20 cellular contexts compared by ENCODE assay signal in the genomic region with DNA sequence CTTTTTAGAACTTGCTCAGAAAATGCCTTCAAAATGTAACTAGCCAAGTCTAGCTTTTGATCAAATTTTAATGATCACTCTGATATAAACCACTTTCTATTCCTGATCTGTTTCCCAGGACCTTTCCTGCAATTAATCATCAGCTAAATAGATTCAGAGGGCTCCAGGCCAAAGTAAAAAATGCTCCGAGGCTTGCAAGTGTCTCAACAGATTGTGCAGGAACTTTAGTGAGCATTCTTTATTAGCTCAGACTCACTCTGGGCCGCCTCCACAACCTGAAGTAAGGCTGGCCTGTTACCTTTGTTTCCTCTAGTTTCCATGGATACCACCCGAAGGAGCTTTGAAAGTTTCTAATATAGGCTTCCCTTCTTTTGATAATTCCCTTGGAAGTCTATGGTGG.
A peak's percentile ranks its signal among the peaks of the same experiment; 100 is the strongest.
DNase-seq lines count a peak whose midpoint lies in the region; ATAC-seq and TF ChIP-seq lines count a peak whose summit lies in the region.
"Had no signal": no experiment of that assay in that cellular context is flagged by ENCODE, and none has a peak within 500 bp of the region (broad histone marks: within the 10 kb centered on the region; RNA-seq: fewer than 3 reads in every experiment).

No MANE protein-coding gene starts in this region.

- peaks cover 9% of the 10 kb centered on the region for H3F3A ChIP-seq in neural progenitor cell (ENCODE audit: low read depth)

- peaks cover 33% of the 10 kb centered on the region for H3K4me1 ChIP-seq in neural progenitor cell
- H3K4me1 ChIP-seq: HAP-1 had no signal

- H3K36me3 Mint-ChIP-seq in brain (no peaks in the 10 kb centered on the region), neural progenitor cell (no peaks in the 10 kb centered on the region)
- H3K36me3 Mint-ChIP-seq: CD4-positive, CD25-positive, alpha-beta regulatory T cell had no signal

- peaks cover 48% of the 10 kb centered on the region for H3K4me1 Mint-ChIP-seq in brain
- H3K4me1 Mint-ChIP-seq in neural progenitor cell = peaks cover 49% of the 10 kb centered on the region
- H3K4me1 Mint-ChIP-seq: CD4-positive, CD25-positive, alpha-beta regulatory T cell had no signal

- ATAC-seq in HG02763 (IDR thresholded peaks at IDR 0.05; ENCODE audit: unreplicated experiment) = no peak
- ATAC-seq: PC-3 had no signal

- no peaks in the 10 kb centered on the region for H4K20me1 ChIP-seq in neural progenitor cell (ENCODE audit: low read depth)

- peaks cover 0 to 3% (median 0%) of the 10 kb centered on the region in 5 experiments for H3K9me3 Mint-ChIP-seq in brain
- no peaks in the 10 kb centered on the region for H3K9me3 Mint-ChIP-seq in neural progenitor cell
- H3K9me3 Mint-ChIP-seq: CD4-positive, CD25-positive, alpha-beta regulatory T cell had no signal

- peak; percentile 54 for DNase-seq in M059J (ENCODE audit: low read depth)
- peak; percentile 31 for DNase-seq in neural progenitor cell (ENCODE audit: low spot score)
- no peak for DNase-seq in NCI-H748 treated with DMSO at 0.1 percent for 48 hours (lab: John Stamatoyannopoulos, UW)
- no peak for DNase-seq in NCI-H69 (lab: John Stamatoyannopoulos, UW)
- no peak for DNase-seq in activated effector memory CD4-positive, alpha-beta T cell treated with anti-CD3 and anti-CD28 coated beads, Interleukin-2, amount 50 U/mL, for 16 hours
- DNase-seq: ACHN; CD4-positive, CD25-positive, alpha-beta regulatory T cell; COR-L47; DMS 273 treated with DMSO at 0.1 percent for 48 hours; DND-41; KBM-7; NCI-H187; NCI-H226; NCI-H524; PC-3; SIG-M5 had no signal

- no peak overlapping the region for H3K9ac ChIP-seq in neural progenitor cell

- peak overlapping the region; percentile 19 for H2AFZ ChIP-seq in neural progenitor cell (replicated peaks)

- peak overlapping the region in 1 of 5 experiments; percentile 64 for H3K4me3 Mint-ChIP-seq in brain
- no peak overlapping the region for H3K4me3 Mint-ChIP-seq in neural progenitor cell
- H3K4me3 Mint-ChIP-seq: CD4-positive, CD25-positive, alpha-beta regulatory T cell had no signal

- no peaks in the 10 kb centered on the region for H3K36me3 ChIP-seq in neural progenitor cell
- H3K36me3 ChIP-seq: HAP-1 had no signal

- no peak overlapping the region for H3K4me2 ChIP-seq in neural progenitor cell

- H3K9me3 ChIP-seq in neural progenitor cell (ENCODE audit: low read depth) = no peaks in the 10 kb centered on the region
- H3K9me3 ChIP-seq: HAP-1 had no signal

- H3K27ac ChIP-seq in neural progenitor cell = no peak overlapping the region
- H3K27ac ChIP-seq: RWPE1 had no signal

- H3K79me2 ChIP-seq in neural progenitor cell (ENCODE audit: low read depth) = no peaks in the 10 kb centered on the region

- H3K27me3 Mint-ChIP-seq in brain (peaks cover 10% of the 10 kb centered on the region), neural progenitor cell (ENCODE audit: insufficient read depth, low read depth) (peaks cover 7% of the 10 kb centered on the region)

- H3K27ac Mint-ChIP-seq in brain = peak overlapping the region in 3 of 5 experiments; percentile 14 to 92 (median 85)
- peak overlapping the region; percentile 77 for H3K27ac Mint-ChIP-seq in neural progenitor cell
- H3K27ac Mint-ChIP-seq: CD4-positive, CD25-positive, alpha-beta regulatory T cell had no signal

- no peaks in the 10 kb centered on the region for H3K27me3 ChIP-seq in neural progenitor cell

- no peak overlapping the region for H3K4me3 ChIP-seq in neural progenitor cell
- H3K4me3 ChIP-seq: HAP-1 had no signal

- TF ChIP-seq CTCF in brain (conservative IDR thresholded peaks at IDR 0.05) = no peak
- no peak for TF ChIP-seq CTCF in neural progenitor cell (IDR thresholded peaks at IDR 0.05)

Comparison
In these comparisons a context has a peak if more than half of its experiments do, and no peak if none do; other contexts are left out.
1. DNase-seq: peak in M059J (single experiment) and neural progenitor cell (single experiment); none in NCI-H748 treated with DMSO at 0.1 percent for 48 hours (single experiment), NCI-H69 (single experiment) and activated effector memory CD4-positive, alpha-beta T cell treated with anti-CD3 and anti-CD28 coated beads, Interleukin-2, amount 50 U/mL, for 16 hours (single experiment).